8 cellular contexts compared by ENCODE assay signal in genomic region chr18:56638232-56639093, GRCh38. TPM values are rescaled to one million over a fixed set of nuclear protein-coding genes. Genes with fewer than 3 reads are reported as not detected.
DNase-seq lines count a peak whose midpoint lies in the region; ATAC-seq and TF ChIP-seq lines count a peak whose summit lies in the region.

Gene TXNL1, minus strand, starts transcription at chr18:56638592. Its CDS starts 152 bp downstream, at chr18:56638440.

- peak; percentile 90 for DNase-seq in AG04449 (ENCODE audit: low read depth, low spot score)
- DNase-seq in NCI-H226: peak; percentile 92
- peak; percentile 99 for DNase-seq in WTC11 (ENCODE audit: low spot score)
- DNase-seq in cardiac fibroblast (ENCODE audit: low read depth in 2 of 2): peak; percentile 99
- DNase-seq in iPS-NIHi7 (ENCODE audit: extremely low spot score): peak; percentile 98
- peak; percentile 96 for DNase-seq in smooth muscle cell (lab: John Stamatoyannopoulos, UW; ENCODE audit: unreplicated experiment)

- peak within 1 kb of the TSS; percentile 96 for H2AFZ ChIP-seq in smooth muscle cell (ENCODE audit: low read depth)

- H3K27me3 Mint-ChIP-seq in WTC11 (ENCODE audit: low read depth): peaks cover 4% of the 10 kb centered on the region; the same call in 1 of the 2 replicates

- H3K4me2 ChIP-seq in smooth muscle cell: peak within 1 kb of the TSS; percentile 92

- H3K4me3 ChIP-seq in AG04449 (ENCODE audit: low read depth, low read length) (peak within 1 kb of the TSS; percentile 89), cardiac fibroblast (replicated peaks in 1 of 2; ENCODE audit: low read depth in 2 of 2, low read length in 2 of 2) (peak within 1 kb of the TSS; percentile 88 to 92), smooth muscle cell (peak within 1 kb of the TSS; percentile 93)

- no peaks in the 10 kb centered on the region for H3F3A ChIP-seq in smooth muscle cell (ENCODE audit: low read depth)

- H3K4me3 Mint-ChIP-seq in WTC11: peak within 1 kb of the TSS; percentile 97

- peak within 1 kb of the TSS; percentile 100 for H3K9ac ChIP-seq in smooth muscle cell (ENCODE audit: low read depth)

- no peaks in the 10 kb centered on the region for H3K27me3 ChIP-seq in smooth muscle cell (ENCODE audit: low read depth)

- peaks cover 9% of the 10 kb centered on the region for H3K9me3 Mint-ChIP-seq in WTC11

- peaks cover 49% of the 10 kb centered on the region for H3K79me2 ChIP-seq in smooth muscle cell (ENCODE audit: low read depth)

- no peaks in the 10 kb centered on the region for H3K9me3 ChIP-seq in smooth muscle cell (replicated peaks; ENCODE audit: low read depth)

- ATAC-seq in GM18909 (IDR thresholded peaks at IDR 0.05; ENCODE audit: poor library complexity, unreplicated experiment): peak; percentile 96
- ATAC-seq in HG03175 (IDR thresholded peaks at IDR 0.05; ENCODE audit: unreplicated experiment): peak; percentile 97
- ATAC-seq in WTC11: peak; percentile 98

- H3K36me3 ChIP-seq in smooth muscle cell (ENCODE audit: low read depth): no peaks in the 10 kb centered on the region

- H3K36me3 Mint-ChIP-seq in WTC11: peaks cover 15% of the 10 kb centered on the region

- peaks cover 17% of the 10 kb centered on the region for H3K4me1 ChIP-seq in smooth muscle cell (ENCODE audit: low read depth)

- H3K4me1 Mint-ChIP-seq in WTC11: peaks cover 15% of the 10 kb centered on the region

- TF ChIP-seq CTCF in AG04449 (IDR thresholded peaks at IDR 0.05; ENCODE audit: insufficient read depth, low read length, missing control alignments): no peak
- no peak for TF ChIP-seq CTCF in WTC11 (IDR thresholded peaks at IDR 0.05)
- TF ChIP-seq CTCF in cardiac fibroblast (IDR thresholded peaks at IDR 0.05; ENCODE audit: low read depth, low read length): no peak
- no peak for TF ChIP-seq CTCF in smooth muscle cell (IDR thresholded peaks at IDR 0.05; ENCODE audit: borderline replicate concordance, insufficient read depth, poor library complexity, severe bottlenecking)

- POLR2A ChIA-PET in AG04449 (lab: Yijun Ruan, JAX) (interaction anchor here (0.6 kb wide), 1 partner anchor 80 kb away, joined by 3 read pairs; no protein-coding TSS in a partner anchor), WTC11 (lab: Charles Lee) (interaction anchor here (1.1 to 1.5 kb wide), 2 partner anchors 12 to 13 kb away, joined by 5 to 9 read pairs; partner anchors contain the start of gene WDR7)

- peak within 1 kb of the TSS; percentile 95 for H3K27ac Mint-ChIP-seq in WTC11

- 3% methylated on average over 54 of the region's 63 CpGs for WGBS in smooth muscle cell (ENCODE audit: low lambda C conversion rate)

- peaks cover 44% of the 10 kb centered on the region for H4K20me1 ChIP-seq in smooth muscle cell (ENCODE audit: low read depth)

- CTCF ChIA-PET in AG04449 (lab: Yijun Ruan, JAX): interaction anchor here (0.8 to 1.3 kb wide), 3 partner anchors 9 to 33 kb away, joined by 3 to 6 read pairs (median 5); partner anchors contain the start of gene WDR7
- CTCF ChIA-PET in WTC11 (lab: Charles Lee): no interaction called here

- H3K27ac ChIP-seq in smooth muscle cell (ENCODE audit: low read depth): peak within 1 kb of the TSS; percentile 99

TF ChIP-seq in WTC11, 78 proteins besides CTCF, POLR2A, EP300 and RAD21 (continues in another document):
- TF ChIP-seq ZNF281 (CRISPR knock-in tag; IDR thresholded peaks at IDR 0.05) (peak; percentile 89), FOXP1 (CRISPR knock-in tag; IDR thresholded peaks at IDR 0.05; ENCODE audit: borderline replicate concordance) (no peak), NR3C1 (CRISPR knock-in tag; conservative IDR thresholded peaks at IDR 0.05; ENCODE audit: low read depth) (no peak), RORB (CRISPR knock-in tag; IDR thresholded peaks at IDR 0.05) (no peak), E2F4 (CRISPR knock-in tag; IDR thresholded peaks at IDR 0.05; ENCODE audit: borderline replicate concordance, low read depth) (no peak), ZNF121 (CRISPR knock-in tag; IDR thresholded peaks at IDR 0.05) (no peak), ARID4B (CRISPR knock-in tag; IDR thresholded peaks at IDR 0.05; ENCODE audit: borderline replicate concordance) (0 out of 2 replicates have a peak, but pooled peaks have one; percentile 27), E2F5 (CRISPR knock-in tag; IDR thresholded peaks at IDR 0.05) (no peak), ZNF396 (CRISPR knock-in tag; IDR thresholded peaks at IDR 0.05; ENCODE audit: borderline replicate concordance) (no peak), ZBTB21 (CRISPR knock-in tag; IDR thresholded peaks at IDR 0.05; ENCODE audit: borderline replicate concordance) (peak; percentile 77; the same call in 1 of the 2 replicates), TEAD4 (CRISPR knock-in tag; IDR thresholded peaks at IDR 0.05) (no peak), ZNF263 (CRISPR knock-in tag; IDR thresholded peaks at IDR 0.05; ENCODE audit: low read depth) (no peak)

RNA-seq across cellular contexts. Expression of gene TXNL1, which starts in this region (rescaled TPM):
- 72.8 to 77.3 TPM (median 74.5 TPM) in 3 replicates for total RNA-seq in WTC11 (2021)
- 67.7 and 75.4 TPM in 2 replicates for total RNA-seq in smooth muscle cell
- 62.0 and 73.5 TPM in 2 replicates for polyA plus RNA-seq in smooth muscle cell

Comparison
In these comparisons a context has a peak if more than half of its experiments do, and no peak if none do; other contexts are left out.
1. Peak in every context shown above with its lines: DNase-seq, ATAC-seq, H3K4me3 ChIP-seq and H3K27ac ChIP-seq.